In genomic region chr7:30504347-30505173, GRCh38 we compare ENCODE assay signal across 8 cellular contexts. TPM values are rescaled to one million over a fixed set of nuclear protein-coding genes. Genes with fewer than 3 reads are reported as not detected.
A peak's percentile ranks its signal among the peaks of the same experiment; 100 is the strongest.
DNase-seq lines count a peak whose midpoint lies in the region; ATAC-seq and TF ChIP-seq lines count a peak whose summit lies in the region.

TSS of gene GGCT (minus strand) at chr7:30504829. CDS start at chr7:30504709, 120 bp downstream.

- H3K4me3 ChIP-seq in BLaER1 = peak within 1 kb of the TSS; percentile 98
- peak within 1 kb of the TSS; percentile 82 for H3K4me3 ChIP-seq in coronary artery

- H3K27ac ChIP-seq in BLaER1 (peak within 1 kb of the TSS; percentile 91), coronary artery (peak within 1 kb of the TSS; percentile 87 to 91)

- peaks cover 12% of the 10 kb centered on the region for H3K9me3 ChIP-seq in BLaER1

- H3K9me3 Mint-ChIP-seq in activated CD4-positive, alpha-beta T cell treated with anti-CD3 and anti-CD28 coated beads, Interleukin-2, amount 10 ng/mL, durations not matched to agents 24 days and 14 days = peaks cover 5% of the 10 kb centered on the region

- H3K9ac ChIP-seq in BLaER1 = peak within 1 kb of the TSS; percentile 94

- H3K36me3 ChIP-seq in BLaER1 = peaks cover 22% of the 10 kb centered on the region

- TF ChIP-seq CTCF in coronary artery (IDR thresholded peaks at IDR 0.05) = no peak

- no peaks in the 10 kb centered on the region for H3K27me3 ChIP-seq in BLaER1

- H3K4me1 Mint-ChIP-seq in activated CD4-positive, alpha-beta T cell treated with anti-CD3 and anti-CD28 coated beads, Interleukin-2, amount 10 ng/mL, durations not matched to agents 24 days and 14 days = peaks cover 44% of the 10 kb centered on the region

- H3K4me1 ChIP-seq in BLaER1 = peaks cover 27% of the 10 kb centered on the region

- no peaks in the 10 kb centered on the region for H3K27me3 Mint-ChIP-seq in activated CD4-positive, alpha-beta T cell treated with anti-CD3 and anti-CD28 coated beads, Interleukin-2, amount 10 ng/mL, durations not matched to agents 24 days and 14 days

- intact Hi-C loops in activated CD4-positive, alpha-beta T cell treated with anti-CD3 and anti-CD28 coated beads, Interleukin-2, amount 10 ng/mL, durations not matched to agents 24 days and 14 days (cut with micrococcal nuclease) = loop anchor here (1.0 kb wide), 4 partner anchors 26 to 478 kb away; partner anchors contain the start of genes FKBP14, GARS1, NOD1 and ZNRF2
- intact Hi-C loops in left colon (cut with DNase I, micrococcal nuclease) = no loop called here

- peak; percentile 98 for ATAC-seq in GM19324 (IDR thresholded peaks at IDR 0.05; ENCODE audit: low FRiP score, unreplicated experiment)
- ATAC-seq in HG03469 (IDR thresholded peaks at IDR 0.05; ENCODE audit: unreplicated experiment) = peak; percentile 96
- peak; percentile 93 for ATAC-seq in left colon

- peak; percentile 97 for DNase-seq in NCI-H526 treated with DMSO at 0.1 percent for 48 hours (lab: John Stamatoyannopoulos, UW)
- DNase-seq in activated CD4-positive, alpha-beta T cell treated with anti-CD3 and anti-CD28 coated beads, Interleukin-2, amount 10 ng/mL, durations not matched to agents 24 days and 14 days = peak; percentile 99
- DNase-seq in coronary artery (ENCODE audit: low spot score) = peak; percentile 99
- peak; percentile 98 to 99 for DNase-seq in left colon
- peak; percentile 98 for DNase-seq in stimulated activated CD4-positive, alpha-beta T cell treated with anti-CD3 and anti-CD28 coated beads, Interleukin-1b, Interleukin-23, amount 100 ng/mL, for 48 hours

- H3K27ac Mint-ChIP-seq in activated CD4-positive, alpha-beta T cell treated with anti-CD3 and anti-CD28 coated beads, Interleukin-2, amount 10 ng/mL, durations not matched to agents 24 days and 14 days = peak within 1 kb of the TSS; percentile 84

- H3K36me3 Mint-ChIP-seq in activated CD4-positive, alpha-beta T cell treated with anti-CD3 and anti-CD28 coated beads, Interleukin-2, amount 10 ng/mL, durations not matched to agents 24 days and 14 days (ENCODE audit: low read depth) = peaks cover 25% of the 10 kb centered on the region

- peak within 1 kb of the TSS; percentile 87 for H3K4me3 Mint-ChIP-seq in activated CD4-positive, alpha-beta T cell treated with anti-CD3 and anti-CD28 coated beads, Interleukin-2, amount 10 ng/mL, durations not matched to agents 24 days and 14 days

- peak within 1 kb of the TSS; percentile 96 for H3K4me2 ChIP-seq in BLaER1

- H4K20me1 ChIP-seq in BLaER1 = peaks cover 12% of the 10 kb centered on the region

RNA-seq across cellular contexts. Expression of gene GGCT, which starts in this region (rescaled TPM):
- 76.1 and 80.3 TPM in 2 replicates for total RNA-seq in activated CD4-positive, alpha-beta T cell treated with anti-CD3 and anti-CD28 coated beads, Interleukin-2, amount 10 ng/mL, durations not matched to agents 24 days and 14 days
- total RNA-seq in left colon = 10 to 100 TPM; 34.8 to 47.6 TPM

Comparison
In these comparisons a context has a peak if more than half of its experiments do, and no peak if none do; other contexts are left out.
1. Peak in every context shown above with its lines: DNase-seq, ATAC-seq, H3K4me3 ChIP-seq and H3K27ac ChIP-seq.